ENCODE assay signal across 8 cellular contexts in genomic region chr5:159262472-159262858, GRCh38. TPM values are rescaled to one million over a fixed set of nuclear protein-coding genes. Genes with fewer than 3 reads are reported as not detected.
DNase-seq lines count a peak whose midpoint lies in the region; ATAC-seq and TF ChIP-seq lines count a peak whose summit lies in the region.

No MANE protein-coding gene starts in this region.

- H3K9ac ChIP-seq in SU-DHL-6 (ENCODE audit: low read length) (peak overlapping the region; percentile 81), fibroblast of lung (ENCODE audit: insufficient read depth, low read length) (peak overlapping the region; percentile 88)

- H4K20me1 ChIP-seq in SU-DHL-6 (ENCODE audit: low read depth, low read length) (no peaks in the 10 kb centered on the region), fibroblast of lung (ENCODE audit: control insufficient read depth, extremely low read depth, insufficient read depth, low read length) (no peaks in the 10 kb centered on the region)

- H3K36me3 ChIP-seq in SU-DHL-6 (ENCODE audit: low read length) (no peaks in the 10 kb centered on the region), fibroblast of lung (ENCODE audit: control insufficient read depth, insufficient read depth, low read length) (no peaks in the 10 kb centered on the region), neutrophil (no peaks in the 10 kb centered on the region)

- H3K9me3 ChIP-seq in SU-DHL-6 (ENCODE audit: insufficient read depth, low read length) (no peaks in the 10 kb centered on the region; the same call in 1 of the 2 replicates), fibroblast of lung (ENCODE audit: control insufficient read depth, insufficient read depth, low read depth, low read length) (no peaks in the 10 kb centered on the region), neutrophil (no peaks in the 10 kb centered on the region)

- H3K27me3 ChIP-seq in SU-DHL-6 (ENCODE audit: low read length) = no peaks in the 10 kb centered on the region
- H3K27me3 ChIP-seq in fibroblast of lung (ENCODE audit: control insufficient read depth, insufficient read depth, low read length) = no peaks in the 10 kb centered on the region
- H3K27me3 ChIP-seq in neutrophil = no peaks in the 10 kb centered on the region

- H2AFZ ChIP-seq in SU-DHL-6 (ENCODE audit: low read depth, low read length, severe bottlenecking) = peak overlapping the region; percentile 93
- peak overlapping the region; percentile 95 for H2AFZ ChIP-seq in fibroblast of lung (ENCODE audit: low read length)

- H3K4me1 ChIP-seq in fibroblast of lung (ENCODE audit: control insufficient read depth, extremely low read depth, insufficient read depth, low read length) (peaks cover 4% of the 10 kb centered on the region), neutrophil (ENCODE audit: control insufficient read depth in 1 of 2, insufficient read depth in 1 of 2, low read depth in 1 of 2, low read length in 1 of 2) (peaks cover 23 to 28% of the 10 kb centered on the region in 2 experiments)

- H3K9me2 ChIP-seq in SU-DHL-6 (replicated peaks; ENCODE audit: insufficient read depth, low read length) = no peaks in the 10 kb centered on the region

- peak; percentile 14 for DNase-seq in stimulated activated CD4-positive, alpha-beta T cell treated with anti-CD3 and anti-CD28 coated beads, Interleukin-15, amount 100 ng/mL, for 24 hours
- DNase-seq in stimulated activated CD4-positive, alpha-beta T cell treated with anti-CD3 and anti-CD28 coated beads, Interleukin-12 subunit alpha, Interleukin-12 subunit beta, amount 100 ng/mL, for 4 hours = no peak
- DNase-seq in fibroblast of lung (ENCODE audit: low read depth in 2 of 2) = peak in 1 of 2 donors; percentile 45
- no peak for DNase-seq in retina
- DNase-seq in stimulated activated CD4-positive, alpha-beta T cell treated with anti-CD3 and anti-CD28 coated beads, Interleukin-4, amount 100 ng/mL, for 4 hours = no peak

- H3F3A ChIP-seq in SU-DHL-6 (ENCODE audit: insufficient read depth) = 0 out of 2 replicates have a peak, but pooled peaks cover 7% of the 10 kb centered on the region

- H3K4me2 ChIP-seq in SU-DHL-6 (ENCODE audit: low read depth, low read length, poor library complexity, severe bottlenecking) = peak overlapping the region; percentile 93
- H3K4me2 ChIP-seq in fibroblast of lung (ENCODE audit: extremely low read depth, insufficient read depth, low read length) = peak overlapping the region; percentile 86

- H3K4me3 ChIP-seq in SU-DHL-6 (ENCODE audit: insufficient read depth, low read length, poor library complexity, severe bottlenecking) (peak overlapping the region; percentile 84), fibroblast of lung (replicated peaks in 1 of 4; ENCODE audit: control extremely low read depth in 1 of 4, insufficient read depth in 1 of 4, low read depth in 3 of 4, low read length in 4 of 4) (peak overlapping the region; percentile 85 to 100 (median 97)), neutrophil (ENCODE audit: low read depth in 1 of 2, low read length in 1 of 2) (peak overlapping the region; percentile 83 to 86)

- H3K27ac ChIP-seq in SU-DHL-6 (ENCODE audit: low read depth, low read length) = peak overlapping the region; percentile 79
- peak overlapping the region; percentile 95 for H3K27ac ChIP-seq in fibroblast of lung (ENCODE audit: insufficient read depth, low read length)
- H3K27ac ChIP-seq in neutrophil = peak overlapping the region; percentile 98

- TF ChIP-seq CTCF in SU-DHL-6 (IDR thresholded peaks at IDR 0.05; ENCODE audit: insufficient read depth, low read length, poor library complexity, severe bottlenecking) (no peak), fibroblast of lung (conservative IDR thresholded peaks at IDR 0.05 in 1 of 2, IDR thresholded peaks at IDR 0.05 in 1 of 2; ENCODE audit: low read depth in 1 of 2, low read length in 2 of 2) (no peak), neutrophil (IDR thresholded peaks at IDR 0.05) (no peak)

- H3K79me2 ChIP-seq in SU-DHL-6 (ENCODE audit: insufficient read depth, low read length) (peaks cover 19% of the 10 kb centered on the region), fibroblast of lung (ENCODE audit: control insufficient read depth, insufficient read depth, low read length) (peaks cover 29% of the 10 kb centered on the region)

- ATAC-seq in HG03108 (IDR thresholded peaks at IDR 0.05; ENCODE audit: unreplicated experiment) = peak; percentile 2

RNA-seq across cellular contexts. Expression of gene UBLCP1, which starts 0.6 kb away (rescaled TPM):
- 13.9 and 15.4 TPM in 2 replicates for total RNA-seq in fibroblast of lung
- polyA plus RNA-seq in fibroblast of lung = 30.0 and 30.4 TPM in 2 replicates
- 23.5 and 26.2 TPM in 2 replicates for polyA plus RNA-seq in fibroblast of lung (2012)
- polyA minus RNA-seq in fibroblast of lung (ENCODE audit: low replicate concordance) = 0.70 TPM in 1 of 2 replicates, not detected in the other

RNA-seq across cellular contexts. Expression of gene RNF145, which starts 53.1 kb away (rescaled TPM):
- 54.2 and 57.8 TPM in 2 replicates for total RNA-seq in fibroblast of lung
- polyA plus RNA-seq in fibroblast of lung = 74.7 and 75.0 TPM in 2 replicates
- 50.6 and 53.1 TPM in 2 replicates for polyA plus RNA-seq in fibroblast of lung (2012)
- 17.7 and 57.1 TPM in 2 replicates for polyA minus RNA-seq in fibroblast of lung (ENCODE audit: low replicate concordance)
